In the genomic region with DNA sequence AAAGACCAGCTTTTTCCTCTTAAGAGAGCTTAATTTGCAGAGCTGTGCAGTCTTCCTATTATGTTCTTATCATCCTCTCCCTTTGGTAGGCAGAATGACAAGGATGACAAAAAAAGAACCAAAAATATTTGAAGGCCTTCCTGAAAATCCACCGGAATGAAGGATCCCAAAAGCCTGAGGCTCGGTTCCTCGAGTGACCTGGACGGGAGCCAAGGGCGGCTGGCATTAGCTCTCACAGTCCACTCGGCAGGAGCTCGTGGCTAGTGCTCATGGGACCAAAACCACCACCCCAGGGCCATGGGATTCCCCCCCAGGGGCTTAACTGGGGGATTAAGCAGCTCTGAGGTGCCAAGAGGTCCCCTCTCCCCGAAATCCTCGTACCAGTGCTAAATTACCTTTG, we compare ENCODE assay signal across 8 cellular contexts. TPM values are rescaled to one million over a fixed set of nuclear protein-coding genes. Genes with fewer than 3 reads are reported as not detected.
DNase-seq lines count a peak whose midpoint lies in the region; ATAC-seq, FAIRE-seq and TF ChIP-seq lines count a peak whose summit lies in the region.

No MANE protein-coding gene starts in this region.

- peak overlapping the region; percentile 79 for H3K4me3 Mint-ChIP-seq in activated naive CD8-positive, alpha-beta T cell treated with anti-CD3 and anti-CD28 coated beads, Interleukin-2, amount 50 U/mL, for 24 hours

- H3K9me3 ChIP-seq in kidney (ENCODE audit: control insufficient read depth in 1 of 2, low read length in 2 of 2) (no peaks in the 10 kb centered on the region), thyroid gland (no peaks in the 10 kb centered on the region)

- H3K27ac Mint-ChIP-seq in activated naive CD8-positive, alpha-beta T cell treated with anti-CD3 and anti-CD28 coated beads, Interleukin-2, amount 50 U/mL, for 24 hours = no peak overlapping the region

- TF ChIP-seq CTCF in kidney (IDR thresholded peaks at IDR 0.05; ENCODE audit: borderline replicate concordance, extremely low read depth, insufficient read depth) = no peak
- TF ChIP-seq CTCF in thyroid gland (IDR thresholded peaks at IDR 0.05) = no peak

- peaks cover 37% of the 10 kb centered on the region for H3K27me3 Mint-ChIP-seq in activated naive CD8-positive, alpha-beta T cell treated with anti-CD3 and anti-CD28 coated beads, Interleukin-2, amount 50 U/mL, for 24 hours

- H3K27ac ChIP-seq in kidney (ENCODE audit: low read depth in 2 of 2, low read length in 2 of 2) (no peak overlapping the region), thyroid gland (peak overlapping the region in 1 of 3 donors; percentile 10)

- H3K4me1 ChIP-seq in kidney (ENCODE audit: control insufficient read depth in 1 of 2, insufficient read depth in 1 of 2, low read depth in 1 of 2, low read length in 2 of 2) = peaks cover 0 to 7% of the 10 kb centered on the region in 2 donors
- peaks cover 7 to 14% of the 10 kb centered on the region in 2 donors for H3K4me1 ChIP-seq in thyroid gland

- DNase-seq in activated naive CD8-positive, alpha-beta T cell treated with anti-CD3 and anti-CD28 coated beads, Interleukin-2, amount 50 U/mL, for 24 hours = no peak
- DNase-seq in kidney (no peak), thyroid gland (peak; percentile 49 to 54), RCC 7860 (ENCODE audit: low spot score) (no peak), COLO668 (lab: John Stamatoyannopoulos, UW; ENCODE audit: unreplicated experiment) (no peak), cerebellar cortex (ENCODE audit: low spot score) (no peak)

- no peak for TF ChIP-seq POLR2A in thyroid gland (IDR thresholded peaks at IDR 0.05)

- intact Hi-C loops in kidney (cut with DNase I) (no loop called here), thyroid gland (cut with DNase I) (no loop called here)

- FAIRE-seq in kidney (lab: Jason Lieb, UNC) (no peak), RCC 7860 (lab: Jason Lieb, UNC) (no peak)

- no peaks in the 10 kb centered on the region for H3K36me3 ChIP-seq in kidney (ENCODE audit: control insufficient read depth in 1 of 2, insufficient read depth in 2 of 2, low read length in 2 of 2)
- no peaks in the 10 kb centered on the region for H3K36me3 ChIP-seq in thyroid gland

- H3K27me3 ChIP-seq in thyroid gland = no peaks in the 10 kb centered on the region

- H3K4me3 ChIP-seq in kidney (ENCODE audit: low read length in 2 of 2) (peak overlapping the region; percentile 60 to 72), thyroid gland (replicated peaks in 1 of 3) (peak overlapping the region in 1 of 3 donors; percentile 46)

- no peaks in the 10 kb centered on the region for H3K9me3 Mint-ChIP-seq in activated naive CD8-positive, alpha-beta T cell treated with anti-CD3 and anti-CD28 coated beads, Interleukin-2, amount 50 U/mL, for 24 hours

- H3K36me3 Mint-ChIP-seq in activated naive CD8-positive, alpha-beta T cell treated with anti-CD3 and anti-CD28 coated beads, Interleukin-2, amount 50 U/mL, for 24 hours (ENCODE audit: low read depth) = no peaks in the 10 kb centered on the region

- WGBS in thyroid gland, 2 donors = 6 to 8% methylated on average over 9 of the region's 9 CpGs

- H3K4me1 Mint-ChIP-seq in activated naive CD8-positive, alpha-beta T cell treated with anti-CD3 and anti-CD28 coated beads, Interleukin-2, amount 50 U/mL, for 24 hours = peaks cover 10% of the 10 kb centered on the region

- peak overlapping the region in 1 of 2 donors; percentile 29 for H3K9ac ChIP-seq in kidney (ENCODE audit: low read length in 2 of 2)

- peak; percentile 22 for ATAC-seq in GM18511 (IDR thresholded peaks at IDR 0.05; ENCODE audit: unreplicated experiment)
- peak; percentile 10 for ATAC-seq in HG03025 (IDR thresholded peaks at IDR 0.05; ENCODE audit: low FRiP score, unreplicated experiment)
- no peak for ATAC-seq in activated naive CD8-positive, alpha-beta T cell treated with anti-CD3 and anti-CD28 coated beads, Interleukin-2, amount 50 U/mL, for 24 hours

RNA-seq across cellular contexts. Expression of a gene that starts 0.6 kb away (rescaled TPM):
- 14.8 TPM for total RNA-seq in kidney
- 6.2 TPM for polyA plus RNA-seq in kidney (ENCODE audit: insufficient read depth, low read depth, low replicate concordance)
- 1 to 10 TPM; 1.8 to 4.5 (median 3.9) TPM for total RNA-seq in thyroid gland

Comparison
In these comparisons a context has a peak if more than half of its experiments do, and no peak if none do; other contexts are left out.
1. DNase-seq: peak in thyroid gland (2 of 2); none in activated naive CD8-positive, alpha-beta T cell treated with anti-CD3 and anti-CD28 coated beads, Interleukin-2, amount 50 U/mL, for 24 hours (single experiment), kidney (single experiment), RCC 7860 (single experiment), COLO668 (single experiment) and cerebellar cortex (single experiment).